Comparison of ENCODE assay signal across 8 cellular contexts in the genomic region with DNA sequence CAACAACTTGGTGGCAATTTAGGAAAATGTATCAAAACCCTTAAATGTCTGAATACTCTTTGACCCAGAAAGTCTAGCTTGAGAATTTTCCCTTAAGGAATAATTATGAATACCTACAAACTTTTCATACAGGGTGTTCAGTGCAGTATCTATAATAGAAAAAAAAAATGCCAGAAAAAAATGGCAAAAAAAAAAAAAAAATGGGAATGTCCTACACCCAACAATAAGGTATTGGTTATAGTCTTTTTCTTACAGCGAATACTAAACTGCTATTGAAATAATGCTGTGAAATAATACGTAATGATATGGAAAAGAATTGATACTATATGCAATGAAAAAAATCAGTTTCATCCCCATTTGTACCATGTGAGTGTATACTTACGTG. TPM values are rescaled to one million over a fixed set of nuclear protein-coding genes. Genes with fewer than 3 reads are reported as not detected.
A peak's percentile ranks its signal among the peaks of the same experiment; 100 is the strongest.
DNase-seq lines count a peak whose midpoint lies in the region; ATAC-seq and TF ChIP-seq lines count a peak whose summit lies in the region.

No MANE protein-coding gene starts in this region.

- in situ Hi-C loops in astrocyte of the cerebellum (cut with HindIII; ENCODE audit: low sequenced_read_pairs) = no loop called here

- H3K4me3 ChIP-seq in heart left ventricle (peak overlapping the region in 8 of 12 donors; percentile 28 to 55 (median 43)), right atrium auricular region (peak overlapping the region in 1 of 2 donors; percentile 38), astrocyte of the cerebellum (ENCODE audit: low read depth, low read length) (peak overlapping the region; percentile 41), liver (ENCODE audit: low read depth in 1 of 3, low read length in 3 of 3) (peak overlapping the region in 2 of 3 donors; percentile 45 to 61), upper lobe of right lung (peak overlapping the region; percentile 20)

- no peak for TF ChIP-seq POLR2A in heart left ventricle (IDR thresholded peaks at IDR 0.05)

- peaks cover 0 to 13% (median 0%) of the 10 kb centered on the region in 9 donors for H3K36me3 ChIP-seq in heart left ventricle
- no peaks in the 10 kb centered on the region for H3K36me3 ChIP-seq in right atrium auricular region
- no peaks in the 10 kb centered on the region for H3K36me3 ChIP-seq in liver (ENCODE audit: control insufficient read depth in 4 of 4, insufficient read depth in 3 of 4, low read depth in 1 of 4, low read length in 3 of 4)
- no peaks in the 10 kb centered on the region for H3K36me3 ChIP-seq in upper lobe of right lung

- H3K27me3 ChIP-seq in heart left ventricle (no peaks in the 10 kb centered on the region), right atrium auricular region (no peaks in the 10 kb centered on the region), liver (ENCODE audit: control insufficient read depth in 4 of 4, insufficient read depth in 4 of 4, low read length in 3 of 4) (no peaks in the 10 kb centered on the region), upper lobe of right lung (no peaks in the 10 kb centered on the region)

- peaks cover 0 to 3% (median 0%) of the 10 kb centered on the region in 12 donors for H3K9me3 ChIP-seq in heart left ventricle
- H3K9me3 ChIP-seq in right atrium auricular region = peaks cover 0 to under 1% of the 10 kb centered on the region in 2 donors
- H3K9me3 ChIP-seq in liver (ENCODE audit: control insufficient read depth in 4 of 4, low read length in 3 of 4) = no peaks in the 10 kb centered on the region
- H3K9me3 ChIP-seq in upper lobe of right lung = no peaks in the 10 kb centered on the region

- TF ChIP-seq CTCF in heart left ventricle (IDR thresholded peaks at IDR 0.05) = no peak
- no peak for TF ChIP-seq CTCF in right atrium auricular region (IDR thresholded peaks at IDR 0.05)
- TF ChIP-seq CTCF in astrocyte of the cerebellum (IDR thresholded peaks at IDR 0.05; ENCODE audit: low read depth, low read length, missing control alignments) = no peak
- TF ChIP-seq CTCF in liver (IDR thresholded peaks at IDR 0.05; ENCODE audit: low read depth, low read length, missing input control) = no peak
- TF ChIP-seq CTCF in upper lobe of right lung (IDR thresholded peaks at IDR 0.05) = no peak
- no peak for TF ChIP-seq CTCF in GM10266 (IDR thresholded peaks at IDR 0.05; ENCODE audit: control insufficient read depth, insufficient read depth, low read depth, missing control alignments)

- intact Hi-C loops in heart left ventricle (cut with DNase I) (loop anchor here in 3 of 10 donors (5.0 to 10.0 kb wide), 3 partner anchors 44 to 167 kb away; a partner anchor contains a TSS), upper lobe of right lung (cut with DNase I) (no loop called here)

- H3K27ac ChIP-seq in heart left ventricle (no peak overlapping the region), right atrium auricular region (no peak overlapping the region), liver (ENCODE audit: low read depth in 1 of 2, low read length in 2 of 2) (no peak overlapping the region), upper lobe of right lung (no peak overlapping the region)

- H3K4me1 ChIP-seq in heart left ventricle = peaks cover 0 to 8% (median 0%) of the 10 kb centered on the region in 12 donors
- H3K4me1 ChIP-seq in right atrium auricular region = peaks cover 0 to 6% of the 10 kb centered on the region in 2 donors
- peaks cover 2 to 8% (median 7%) of the 10 kb centered on the region in 4 donors for H3K4me1 ChIP-seq in liver (ENCODE audit: control insufficient read depth in 4 of 4, insufficient read depth in 4 of 4, low read length in 3 of 4)
- H3K4me1 ChIP-seq in upper lobe of right lung = no peaks in the 10 kb centered on the region

- whole genome bisulfite sequencing in heart left ventricle, 4 donors = 94 to 97% (median 95%) methylated on average over 3 of the region's 3 CpGs
- WGBS in liver = 97% methylated on average over 3 of the region's 3 CpGs

- DNase-seq in heart left ventricle (no peak), right atrium auricular region (ENCODE audit: low spot score) (no peak), astrocyte of the cerebellum (ENCODE audit: low read depth) (no peak), upper lobe of right lung (no peak), GM10266 (ENCODE audit: extremely low spot score) (no peak)

- no peak for TF ChIP-seq RAD21 in liver (IDR thresholded peaks at IDR 0.05)

- H3K9ac ChIP-seq in liver (ENCODE audit: low read depth in 1 of 2, low read length in 2 of 2) = peak overlapping the region in 1 of 2 donors; percentile 12

- ATAC-seq in heart left ventricle = no peak
- ATAC-seq in upper lobe of right lung = no peak
- ATAC-seq in activated CD4-positive, CD25-positive, alpha-beta regulatory T cell treated with anti-CD3 and anti-CD28 coated beads, Interleukin-2, amount 50 U/mL, for 24 hours = no peak
- no peak for ATAC-seq in HG03439 (IDR thresholded peaks at IDR 0.05; ENCODE audit: unreplicated experiment)

TF ChIP-seq in liver, 16 proteins besides CTCF, POLR2A, EP300 and RAD21:
- TF ChIP-seq YY1 (IDR thresholded peaks at IDR 0.05) (no peak), GABPA (IDR thresholded peaks at IDR 0.05 in 1 of 2, conservative IDR thresholded peaks at IDR 0.05 in 1 of 2) (no peak), TAF1 (conservative IDR thresholded peaks at IDR 0.05) (no peak), SP1 (IDR thresholded peaks at IDR 0.05) (no peak), FOXA1 (IDR thresholded peaks at IDR 0.05) (no peak), EGR1 (IDR thresholded peaks at IDR 0.05; ENCODE audit: low read depth in 2 of 2) (no peak), HNF4A (conservative IDR thresholded peaks at IDR 0.05) (no peak), FOXA2 (IDR thresholded peaks at IDR 0.05) (no peak), RXRA (IDR thresholded peaks at IDR 0.05) (no peak)
- TF ChIP-seq, protein P1, sequence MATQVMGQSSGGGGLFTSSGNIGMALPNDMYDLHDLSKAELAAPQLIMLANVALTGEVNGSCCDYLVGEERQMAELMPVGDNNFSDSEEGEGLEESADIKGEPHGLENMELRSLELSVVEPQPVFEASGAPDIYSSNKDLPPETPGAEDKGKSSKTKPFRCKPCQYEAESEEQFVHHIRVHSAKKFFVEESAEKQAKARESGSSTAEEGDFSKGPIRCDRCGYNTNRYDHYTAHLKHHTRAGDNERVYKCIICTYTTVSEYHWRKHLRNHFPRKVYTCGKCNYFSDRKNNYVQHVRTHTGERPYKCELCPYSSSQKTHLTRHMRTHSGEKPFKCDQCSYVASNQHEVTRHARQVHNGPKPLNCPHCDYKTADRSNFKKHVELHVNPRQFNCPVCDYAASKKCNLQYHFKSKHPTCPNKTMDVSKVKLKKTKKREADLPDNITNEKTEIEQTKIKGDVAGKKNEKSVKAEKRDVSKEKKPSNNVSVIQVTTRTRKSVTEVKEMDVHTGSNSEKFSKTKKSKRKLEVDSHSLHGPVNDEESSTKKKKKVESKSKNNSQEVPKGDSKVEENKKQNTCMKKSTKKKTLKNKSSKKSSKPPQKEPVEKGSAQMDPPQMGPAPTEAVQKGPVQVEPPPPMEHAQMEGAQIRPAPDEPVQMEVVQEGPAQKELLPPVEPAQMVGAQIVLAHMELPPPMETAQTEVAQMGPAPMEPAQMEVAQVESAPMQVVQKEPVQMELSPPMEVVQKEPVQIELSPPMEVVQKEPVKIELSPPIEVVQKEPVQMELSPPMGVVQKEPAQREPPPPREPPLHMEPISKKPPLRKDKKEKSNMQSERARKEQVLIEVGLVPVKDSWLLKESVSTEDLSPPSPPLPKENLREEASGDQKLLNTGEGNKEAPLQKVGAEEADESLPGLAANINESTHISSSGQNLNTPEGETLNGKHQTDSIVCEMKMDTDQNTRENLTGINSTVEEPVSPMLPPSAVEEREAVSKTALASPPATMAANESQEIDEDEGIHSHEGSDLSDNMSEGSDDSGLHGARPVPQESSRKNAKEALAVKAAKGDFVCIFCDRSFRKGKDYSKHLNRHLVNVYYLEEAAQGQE (IDR thresholded peaks at IDR 0.05) = no peak
- TF ChIP-seq, protein P2, sequence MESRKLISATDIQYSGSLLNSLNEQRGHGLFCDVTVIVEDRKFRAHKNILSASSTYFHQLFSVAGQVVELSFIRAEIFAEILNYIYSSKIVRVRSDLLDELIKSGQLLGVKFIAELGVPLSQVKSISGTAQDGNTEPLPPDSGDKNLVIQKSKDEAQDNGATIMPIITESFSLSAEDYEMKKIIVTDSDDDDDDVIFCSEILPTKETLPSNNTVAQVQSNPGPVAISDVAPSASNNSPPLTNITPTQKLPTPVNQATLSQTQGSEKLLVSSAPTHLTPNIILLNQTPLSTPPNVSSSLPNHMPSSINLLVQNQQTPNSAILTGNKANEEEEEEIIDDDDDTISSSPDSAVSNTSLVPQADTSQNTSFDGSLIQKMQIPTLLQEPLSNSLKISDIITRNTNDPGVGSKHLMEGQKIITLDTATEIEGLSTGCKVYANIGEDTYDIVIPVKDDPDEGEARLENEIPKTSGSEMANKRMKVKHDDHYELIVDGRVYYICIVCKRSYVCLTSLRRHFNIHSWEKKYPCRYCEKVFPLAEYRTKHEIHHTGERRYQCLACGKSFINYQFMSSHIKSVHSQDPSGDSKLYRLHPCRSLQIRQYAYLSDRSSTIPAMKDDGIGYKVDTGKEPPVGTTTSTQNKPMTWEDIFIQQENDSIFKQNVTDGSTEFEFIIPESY (IDR thresholded peaks at IDR 0.05) = no peak
- TF ChIP-seq, protein P3, sequence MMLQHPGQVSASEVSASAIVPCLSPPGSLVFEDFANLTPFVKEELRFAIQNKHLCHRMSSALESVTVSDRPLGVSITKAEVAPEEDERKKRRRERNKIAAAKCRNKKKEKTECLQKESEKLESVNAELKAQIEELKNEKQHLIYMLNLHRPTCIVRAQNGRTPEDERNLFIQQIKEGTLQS (IDR thresholded peaks at IDR 0.05) = no peak
- TF ChIP-seq, protein P4, sequence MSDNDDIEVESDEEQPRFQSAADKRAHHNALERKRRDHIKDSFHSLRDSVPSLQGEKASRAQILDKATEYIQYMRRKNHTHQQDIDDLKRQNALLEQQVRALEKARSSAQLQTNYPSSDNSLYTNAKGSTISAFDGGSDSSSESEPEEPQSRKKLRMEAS (IDR thresholded peaks at IDR 0.05) = no peak

RNA-seq across cellular contexts. Expression of a gene that starts 44.3 kb away (rescaled TPM):
- 10 to 100 TPM; 20.3 to 34.7 (median 22.9) TPM for total RNA-seq in heart left ventricle
- 1 to 10 TPM; 4.2 to 7.4 TPM for polyA plus RNA-seq in heart left ventricle
- total RNA-seq in right atrium auricular region = 10 to 100 TPM; 23.3 to 24.9 TPM
- 10 to 100 TPM; 14.1 to 15.2 TPM for total RNA-seq in liver
- 10 to 100 TPM in 1 of 2 donors, 1 to 10 TPM in 1; 4.8 to 11.5 TPM for polyA plus RNA-seq in liver
- total RNA-seq in upper lobe of right lung = 34.9 TPM
